ENCODE assay signal across 9 cellular contexts in the genomic region with DNA sequence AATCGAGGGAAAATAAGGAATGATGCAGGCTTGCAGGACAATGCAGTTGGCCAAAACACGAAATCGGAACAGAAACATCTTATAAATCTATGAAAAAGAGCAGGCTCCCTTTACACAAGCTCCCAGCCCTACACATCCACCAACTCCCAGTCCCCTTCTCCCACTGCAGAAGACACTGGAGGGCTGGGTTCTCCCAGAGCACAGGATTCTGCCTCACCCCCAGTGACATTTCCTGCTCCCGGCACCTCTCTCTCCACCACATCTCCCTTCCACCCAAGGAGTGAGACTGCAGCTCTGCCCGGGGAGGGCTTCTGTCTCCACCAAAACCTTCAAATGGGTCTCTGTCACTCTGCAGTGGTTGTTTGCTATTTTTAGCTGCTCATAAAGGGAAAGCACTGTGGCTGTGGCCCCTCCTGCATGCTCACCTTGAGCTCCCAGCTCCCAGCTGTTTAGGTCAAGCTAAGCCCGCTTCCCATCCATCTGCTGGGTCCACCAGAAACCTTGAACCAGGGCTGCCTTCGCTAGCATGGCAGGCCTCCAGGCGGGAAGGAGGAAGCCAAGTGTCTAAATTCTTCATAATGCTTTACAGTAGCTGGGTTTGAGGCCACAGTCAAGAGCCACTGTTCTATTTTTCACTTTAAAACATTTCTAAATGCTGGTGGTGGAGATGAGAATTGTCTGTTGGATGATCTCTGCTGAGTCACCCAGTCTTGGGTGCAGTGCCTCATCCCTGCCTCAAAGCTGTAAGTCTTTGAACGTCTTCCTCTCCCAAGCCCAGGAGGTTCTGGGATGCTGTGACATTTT. TPM values are rescaled to one million over a fixed set of nuclear protein-coding genes. Genes with fewer than 3 reads are reported as not detected.
A peak's percentile ranks its signal among the peaks of the same experiment; 100 is the strongest.
DNase-seq lines count a peak whose midpoint lies in the region; ATAC-seq, FAIRE-seq and TF ChIP-seq lines count a peak whose summit lies in the region.
"Had no signal": no experiment of that assay in that cellular context is flagged by ENCODE, and none has a peak within 500 bp of the region (broad histone marks: within the 10 kb centered on the region; RNA-seq: fewer than 3 reads in every experiment).

No MANE protein-coding gene starts in this region.

- ATAC-seq in K562 (peak; percentile 76), WTC11 (no peak)

- no TSS peak for BruUV-seq in K562 (replicated peaks; lab: Mats Ljungman, UMichigan)

- H3K36me3 ChIP-seq in K562 (ENCODE audit: control insufficient read depth, insufficient read depth, low read length), result no peaks in the 10 kb centered on the region; the same call in 2 of the 3 replicates
- no peaks in the 10 kb centered on the region for H3K36me3 ChIP-seq in neural progenitor cell

- H3K4me2 ChIP-seq in K562 (ENCODE audit: insufficient read depth, low read length), result peak overlapping the region; percentile 55
- H3K4me2 ChIP-seq in neural progenitor cell, result no peak overlapping the region

- H3K27ac Mint-ChIP-seq in neural progenitor cell, result no peak overlapping the region
- no peak overlapping the region; the same call in 1 of the 2 replicates for H3K27ac Mint-ChIP-seq in WTC11
- H3K27ac Mint-ChIP-seq in activated CD4-positive, alpha-beta memory T cell treated with anti-CD3 and anti-CD28 coated beads, Interleukin-2, amount 10 ng/mL, durations not matched to agents 7 days and 5 days, result no peak overlapping the region

- peak overlapping the region; percentile 76 for H3K27ac ChIP-seq in K562 (ENCODE audit: extremely low read depth, low read depth, low read length)
- no peak overlapping the region for H3K27ac ChIP-seq in neural progenitor cell

- H3K9me3 Mint-ChIP-seq in neural progenitor cell (no peaks in the 10 kb centered on the region), WTC11 (no peaks in the 10 kb centered on the region)
- H3K9me3 Mint-ChIP-seq in activated CD4-positive, alpha-beta memory T cell treated with anti-CD3 and anti-CD28 coated beads, Interleukin-2, amount 10 ng/mL, durations not matched to agents 7 days and 5 days, result no peaks in the 10 kb centered on the region

- peak; percentile 52 for TF ChIP-seq EP300 in K562 (IDR thresholded peaks at IDR 0.05; ENCODE audit: low read length)

- H3K4me1 Mint-ChIP-seq in neural progenitor cell (peaks cover 44% of the 10 kb centered on the region), WTC11 (peaks cover 30% of the 10 kb centered on the region)
- peaks cover 6% of the 10 kb centered on the region for H3K4me1 Mint-ChIP-seq in activated CD4-positive, alpha-beta memory T cell treated with anti-CD3 and anti-CD28 coated beads, Interleukin-2, amount 10 ng/mL, durations not matched to agents 7 days and 5 days

- H3K27me3 Mint-ChIP-seq in neural progenitor cell (ENCODE audit: insufficient read depth, low read depth), result peaks cover 25% of the 10 kb centered on the region
- peaks cover 10% of the 10 kb centered on the region for H3K27me3 Mint-ChIP-seq in WTC11 (ENCODE audit: low read depth)
- peaks cover 29% of the 10 kb centered on the region for H3K27me3 Mint-ChIP-seq in activated CD4-positive, alpha-beta memory T cell treated with anti-CD3 and anti-CD28 coated beads, Interleukin-2, amount 10 ng/mL, durations not matched to agents 7 days and 5 days

- TF ChIP-seq CTCF in K562 (IDR thresholded peaks at IDR 0.05 in 2 of 3, conservative IDR thresholded peaks at IDR 0.05 in 1 of 3; ENCODE audit: insufficient read depth in 2 of 3, low read depth in 1 of 3, low read length in 3 of 3), result no peak
- TF ChIP-seq CTCF in neural progenitor cell (IDR thresholded peaks at IDR 0.05), result no peak
- no peak for TF ChIP-seq CTCF in GM10266 (IDR thresholded peaks at IDR 0.05; ENCODE audit: control insufficient read depth, insufficient read depth, low read depth, missing control alignments)
- no peak for TF ChIP-seq CTCF in WTC11 (IDR thresholded peaks at IDR 0.05)

- no peaks in the 10 kb centered on the region for H3K9me3 ChIP-seq in K562 (replicated peaks; ENCODE audit: control insufficient read depth, insufficient read depth, low read depth, low read length)
- H3K9me3 ChIP-seq in neural progenitor cell (ENCODE audit: low read depth), result no peaks in the 10 kb centered on the region

- peak; percentile 97 for FAIRE-seq in K562 (lab: Jason Lieb, UNC)
- FAIRE-seq: endometrium had no signal

- 28% methylated on average over 9 of the region's 9 CpGs for WGBS in K562 (ENCODE audit: insufficient coverage, low coverage, missing lambda C conversion rate)

- POLR2A ChIA-PET in K562 (lab: Yijun Ruan, JAX), result interaction anchor here (0.6 to 1.1 kb wide), 8 partner anchors 9 to 296 kb away, joined by 3 to 5 read pairs (median 3); a partner anchor contains a TSS
- POLR2A ChIA-PET in WTC11 (lab: Charles Lee), result no interaction called here
- POLR2A ChIA-PET in activated CD4-positive, alpha-beta memory T cell treated with anti-CD3 and anti-CD28 coated beads, Interleukin-2, amount 10 ng/mL, durations not matched to agents 7 days and 5 days (lab: Charles Lee), result no interaction called here

- peak; percentile 3 to 18; a peak in 1 of 4 replicates for TF ChIP-seq RAD21 in K562 (CRISPR knock-in tag; conservative IDR thresholded peaks at IDR 0.05 in 1 of 2, IDR thresholded peaks at IDR 0.05 in 1 of 2)

- no peak for TF ChIP-seq POLR2A in K562 (conservative IDR thresholded peaks at IDR 0.05)

- H4K20me1 ChIP-seq in K562 (replicated peaks; ENCODE audit: control insufficient read depth, insufficient read depth, low read length), result 0 out of 2 replicates have a peak, but pooled peaks cover under 1% of the 10 kb centered on the region
- peaks cover 7% of the 10 kb centered on the region for H4K20me1 ChIP-seq in neural progenitor cell (ENCODE audit: low read depth)

- H3K27me3 ChIP-seq in K562 (ENCODE audit: control insufficient read depth in 2 of 2, insufficient read depth in 2 of 2, low read length in 2 of 2) (peaks cover 10 to 16% of the 10 kb centered on the region in 2 experiments; a peak in 4 of 5 replicates), neural progenitor cell (peaks cover 13% of the 10 kb centered on the region)

- CTCF ChIA-PET in K562 (lab: Yijun Ruan, JAX; ENCODE audit: low intra/inter-chr PET ratio) (interaction anchor here (0.6 kb wide), 1 partner anchor 138 kb away, joined by 3 read pairs; no protein-coding TSS in a partner anchor), WTC11 (lab: Charles Lee) (interaction anchor here (1.0 to 1.5 kb wide), 3 partner anchors 16 to 160 kb away, joined by 3 to 7 read pairs (median 4); no protein-coding TSS in a partner anchor)
- CTCF ChIA-PET in activated CD4-positive, alpha-beta memory T cell treated with anti-CD3 and anti-CD28 coated beads, Interleukin-2, amount 10 ng/mL, durations not matched to agents 7 days and 5 days (lab: Charles Lee), result no interaction called here

- H3K9me1 ChIP-seq in K562 (ENCODE audit: control insufficient read depth, insufficient read depth, low read length), result no peaks in the 10 kb centered on the region

- H3K9ac ChIP-seq in K562 (ENCODE audit: insufficient read depth in 1 of 2, low read depth in 2 of 2, low read length in 2 of 2) (peak overlapping the region; percentile 22 to 82), neural progenitor cell (no peak overlapping the region)

- H3K4me3 Mint-ChIP-seq in neural progenitor cell (peak overlapping the region; percentile 24), WTC11 (no peak overlapping the region)
- H3K4me3 Mint-ChIP-seq in activated CD4-positive, alpha-beta memory T cell treated with anti-CD3 and anti-CD28 coated beads, Interleukin-2, amount 10 ng/mL, durations not matched to agents 7 days and 5 days, result no peak overlapping the region

- in situ Hi-C loops in K562 (cut with MboI), result no loop called here

- H3K4me1 ChIP-seq in K562 (replicated peaks in 1 of 2; ENCODE audit: control insufficient read depth in 2 of 2, insufficient read depth in 2 of 2, low read length in 2 of 2) (peaks cover 41 to 63% of the 10 kb centered on the region in 2 experiments), neural progenitor cell (peaks cover 27% of the 10 kb centered on the region)

- H3F3A ChIP-seq in neural progenitor cell (ENCODE audit: low read depth), result peaks cover 27% of the 10 kb centered on the region

- intact Hi-C loops in K562 (cut with micrococcal nuclease), result loop anchor here (1.0 to 5.0 kb wide), 3 partner anchors 54 to 140 kb away; a partner anchor contains a TSS

- peaks cover 5% of the 10 kb centered on the region for H3K36me3 Mint-ChIP-seq in neural progenitor cell
- H3K36me3 Mint-ChIP-seq in WTC11, result no peaks in the 10 kb centered on the region
- H3K36me3 Mint-ChIP-seq in activated CD4-positive, alpha-beta memory T cell treated with anti-CD3 and anti-CD28 coated beads, Interleukin-2, amount 10 ng/mL, durations not matched to agents 7 days and 5 days (ENCODE audit: low read depth), result no peaks in the 10 kb centered on the region

- DNase-seq in AML-193 (lab: John Stamatoyannopoulos, UW) (peak; percentile 17 to 26), KG1 (lab: John Stamatoyannopoulos, UW) (peak; percentile 44), K562 (ENCODE audit: extremely low read depth in 1 of 4, low spot score in 3 of 4) (peak; percentile 67 to 92 (median 72)), neural progenitor cell (ENCODE audit: low spot score) (no peak), GM10266 (ENCODE audit: extremely low spot score) (no peak), WTC11 (ENCODE audit: low spot score) (no peak), midbrain (lab: John Stamatoyannopoulos, UW) (no peak)
- DNase-seq in activated CD4-positive, alpha-beta memory T cell treated with anti-CD3 and anti-CD28 coated beads, Interleukin-2, amount 10 ng/mL, durations not matched to agents 7 days and 5 days, result no peak

- peak overlapping the region; percentile 83 for H2AFZ ChIP-seq in K562 (ENCODE audit: low read depth, low read length)
- no peak overlapping the region for H2AFZ ChIP-seq in neural progenitor cell (replicated peaks)

- no peak overlapping the region for H3K4me3 ChIP-seq in K562
- H3K4me3 ChIP-seq in neural progenitor cell, result no peak overlapping the region

- peaks cover 14% of the 10 kb centered on the region for H3K79me2 ChIP-seq in K562 (ENCODE audit: control insufficient read depth, insufficient read depth, low read length)
- peaks cover 5% of the 10 kb centered on the region for H3K79me2 ChIP-seq in neural progenitor cell (ENCODE audit: low read depth)

RNA-seq across cellular contexts. Expression of a gene that starts 3.3 kb away (rescaled TPM):
- total RNA-seq in K562 (2011; cell fraction: chromatin; rRNA removed; ENCODE audit: low replicate concordance), result 87.1 and 96.1 TPM in 2 replicates
- 67.0 and 72.4 TPM in 2 replicates for total RNA-seq in K562 (2011; cell fraction: nucleolus; rRNA removed)
- 71.8 and 78.2 TPM in 2 replicates for total RNA-seq in K562 (2011; cell fraction: nucleoplasm; rRNA removed)
- total RNA-seq in K562 (2014; rRNA removed) (15.1 and 20.2 TPM in 2 replicates), K562 (2014; rRNA removed; fragmentation: Illumina TruSeq; extraction: Trizol) (11.6 and 12.1 TPM in 2 replicates), K562 (2015; rRNA removed; fragmentation: Illumina TruSeq; extraction: Trizol) (14.0 and 14.5 TPM in 2 replicates), K562 (2021) (19.0 and 19.6 TPM in 2 replicates), neural progenitor cell (ENCODE audit: low replicate concordance) (15.3 and 19.6 TPM in 2 replicates), WTC11 (2021) (11.2 to 14.9 TPM (median 14.1 TPM) in 3 replicates)
- polyA plus RNA-seq in K562 (2011; rRNA removed) (21.6 and 27.5 TPM in 2 replicates), K562 (2014; fragmentation: Illumina TruSeq; extraction: Trizol) (9.1 and 10.9 TPM in 2 replicates), K562 (2014; fragmentation: Nextera tagmentation; extraction: Ambion mirVana) (1 to 10 TPM; 1.3 to 1.6 TPM), K562 (2014; rRNA removed) (9.5 and 13.5 TPM in 2 replicates)
- polyA plus RNA-seq in K562 (2011; cell fraction: cytosol; rRNA removed), result 17.1 and 20.0 TPM in 2 replicates
- 40.5 and 46.1 TPM in 2 replicates for polyA plus RNA-seq in K562 (2011; cell fraction: nucleus; rRNA removed)
- 8.5 and 9.7 TPM in 2 replicates for polyA plus RNA-seq in K562 (2012)
- polyA minus RNA-seq in K562 (2011; rRNA and poly(A)+ RNA removed), result 40.3 and 41.0 TPM in 2 replicates
- polyA minus RNA-seq in K562 (2011; cell fraction: cytosol; rRNA and poly(A)+ RNA removed), result 23.2 and 27.7 TPM in 2 replicates
- polyA minus RNA-seq in K562 (2011; cell fraction: nucleus; rRNA and poly(A)+ RNA removed), result 31.8 and 44.2 TPM in 2 replicates
- total RNA-seq in activated CD4-positive, alpha-beta memory T cell treated with anti-CD3 and anti-CD28 coated beads, Interleukin-2, amount 10 ng/mL, durations not matched to agents 7 days and 5 days, result 1 to 10 TPM; 5.1 to 6.3 TPM

RNA-seq across cellular contexts. Expression of a gene that starts 53.0 kb away (rescaled TPM):
- 6.9 and 28.9 TPM in 2 replicates for total RNA-seq in K562 (2011; cell fraction: chromatin; rRNA removed; ENCODE audit: low replicate concordance)
- total RNA-seq in K562 (2011; cell fraction: nucleolus; rRNA removed), result 8.2 and 9.7 TPM in 2 replicates
- 12.2 and 13.4 TPM in 2 replicates for total RNA-seq in K562 (2011; cell fraction: nucleoplasm; rRNA removed)
- 7.4 and 8.6 TPM in 2 replicates for total RNA-seq in K562 (2014; rRNA removed)
- 10.7 and 10.8 TPM in 2 replicates for total RNA-seq in K562 (2014; rRNA removed; fragmentation: Illumina TruSeq; extraction: Trizol)
- 10.4 and 10.7 TPM in 2 replicates for total RNA-seq in K562 (2015; rRNA removed; fragmentation: Illumina TruSeq; extraction: Trizol)
- total RNA-seq in K562 (2021), result 15.2 and 16.2 TPM in 2 replicates
- polyA plus RNA-seq in K562 (2011; rRNA removed), result 8.7 and 10.7 TPM in 2 replicates
- polyA plus RNA-seq in K562 (2011; cell fraction: cytosol; rRNA removed), result 4.6 and 5.2 TPM in 2 replicates
- polyA plus RNA-seq in K562 (2011; cell fraction: nucleus; rRNA removed), result 19.4 and 20.3 TPM in 2 replicates
- polyA plus RNA-seq in K562 (2012), result 5.3 and 6.4 TPM in 2 replicates
- polyA plus RNA-seq in K562 (2014; fragmentation: Illumina TruSeq; extraction: Trizol), result 8.4 and 11.4 TPM in 2 replicates
- polyA plus RNA-seq in K562 (2014; fragmentation: Nextera tagmentation; extraction: Ambion mirVana), result 1 to 10 TPM; 2.2 to 2.6 TPM
- polyA plus RNA-seq in K562 (2014; rRNA removed), result 3.8 and 5.6 TPM in 2 replicates
- 11.7 and 16.7 TPM in 2 replicates for polyA minus RNA-seq in K562 (2011; rRNA and poly(A)+ RNA removed)
- 8.9 and 15.2 TPM in 2 replicates for polyA minus RNA-seq in K562 (2011; cell fraction: cytosol; rRNA and poly(A)+ RNA removed)
- polyA minus RNA-seq in K562 (2011; cell fraction: nucleus; rRNA and poly(A)+ RNA removed), result 9.0 and 19.4 TPM in 2 replicates
- total RNA-seq in neural progenitor cell (ENCODE audit: low replicate concordance), result 24.2 and 25.3 TPM in 2 replicates
- total RNA-seq in WTC11 (2021), result 13.8 to 14.2 TPM (median 14.2 TPM) in 3 replicates
- total RNA-seq in activated CD4-positive, alpha-beta memory T cell treated with anti-CD3 and anti-CD28 coated beads, Interleukin-2, amount 10 ng/mL, durations not matched to agents 7 days and 5 days, result 10 to 100 TPM; 18.0 to 18.4 TPM

Comparison
In these comparisons a context has a peak if more than half of its experiments do, and no peak if none do; other contexts are left out.
1. DNase-seq: peak in AML-193 (2 of 2), KG1 (single experiment) and K562 (4 of 4); none in neural progenitor cell (single experiment), GM10266 (single experiment), WTC11 (single experiment), midbrain (single experiment) and activated CD4-positive, alpha-beta memory T cell treated with anti-CD3 and anti-CD28 coated beads, Interleukin-2, amount 10 ng/mL, durations not matched to agents 7 days and 5 days (single experiment).